Comparison of ENCODE assay signal across 17 cellular contexts in the genomic region with DNA sequence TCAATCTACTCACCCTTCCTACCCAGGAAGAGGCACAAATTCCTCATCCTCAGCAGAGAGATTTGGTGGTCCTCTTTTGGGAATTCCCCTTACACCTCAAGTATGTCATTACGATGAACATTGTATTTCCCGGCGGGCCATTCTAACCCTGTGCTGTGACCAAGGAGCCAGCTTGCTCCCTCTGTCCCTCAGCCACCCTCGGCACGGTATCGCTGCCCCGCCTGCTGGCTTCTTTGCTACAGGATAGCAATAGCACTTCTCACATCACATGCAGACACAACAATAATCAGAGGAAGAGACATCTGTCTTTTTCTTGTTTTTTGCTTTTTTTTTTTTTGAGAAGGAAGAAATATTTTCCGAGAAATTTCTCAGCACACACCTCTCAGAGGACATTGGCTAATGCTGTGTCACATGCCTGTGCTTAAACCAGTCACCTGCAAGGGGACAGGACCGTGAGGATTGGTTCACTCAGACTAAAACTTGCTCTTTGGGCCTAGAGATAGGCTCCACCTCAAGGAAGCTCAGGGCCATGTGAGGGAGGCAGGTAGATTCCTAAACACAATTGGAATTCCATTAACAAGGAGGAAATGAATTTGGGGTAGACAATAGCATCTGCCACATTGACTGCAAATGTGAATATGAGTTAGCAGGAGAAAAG. TPM values are rescaled to one million over a fixed set of nuclear protein-coding genes. Genes with fewer than 3 reads are reported as not detected.
"Had no signal": no experiment of that assay in that cellular context is flagged by ENCODE, and none has a peak within 500 bp of the region (broad histone marks: within the 10 kb centered on the region; RNA-seq: fewer than 3 reads in every experiment).

No MANE protein-coding gene starts in this region.

- H3K27ac ChIP-seq: right atrium auricular region, stomach had no signal

- H3K9me3 ChIP-seq: right atrium auricular region, stomach had no signal

- FAIRE-seq: endothelial cell of umbilical vein, islet of Langerhans, small intestine had no signal

- ATAC-seq: naive thymus-derived CD4-positive, alpha-beta T cell had no signal

- DNase-seq: foreskin melanocyte; head of caudate nucleus; hippocampal formation; kidney glomerular epithelial cell; naive thymus-derived CD4-positive, alpha-beta T cell; nephron progenitor cell; small intestine; stimulated activated CD4-positive, alpha-beta T cell treated with anti-CD3 and anti-CD28 coated beads, Interleukin-12 subunit alpha, Interleukin-12 subunit beta, amount 100 ng/mL, for 4 hours; stimulated activated naive CD4-positive, alpha-beta T cell; stomach; substantia nigra; trophoblast cell had no signal

- H3K27me3 ChIP-seq: right atrium auricular region, stomach had no signal

- H3K4me1 ChIP-seq: right atrium auricular region had no signal

- H3K4me3 ChIP-seq: right atrium auricular region, stomach had no signal

- H3K36me3 ChIP-seq: right atrium auricular region had no signal

RNA-seq across cellular contexts. Expression of a gene that starts 41.2 kb away (rescaled TPM):
- total RNA-seq: endothelial cell of umbilical vein; lung microvascular endothelial cell; naive thymus-derived CD4-positive, alpha-beta T cell; osteocyte had no signal
- polyA plus RNA-seq: endothelial cell of umbilical vein; naive thymus-derived CD4-positive, alpha-beta T cell had no signal
